10 cellular contexts compared by ENCODE assay signal in the genomic region with DNA sequence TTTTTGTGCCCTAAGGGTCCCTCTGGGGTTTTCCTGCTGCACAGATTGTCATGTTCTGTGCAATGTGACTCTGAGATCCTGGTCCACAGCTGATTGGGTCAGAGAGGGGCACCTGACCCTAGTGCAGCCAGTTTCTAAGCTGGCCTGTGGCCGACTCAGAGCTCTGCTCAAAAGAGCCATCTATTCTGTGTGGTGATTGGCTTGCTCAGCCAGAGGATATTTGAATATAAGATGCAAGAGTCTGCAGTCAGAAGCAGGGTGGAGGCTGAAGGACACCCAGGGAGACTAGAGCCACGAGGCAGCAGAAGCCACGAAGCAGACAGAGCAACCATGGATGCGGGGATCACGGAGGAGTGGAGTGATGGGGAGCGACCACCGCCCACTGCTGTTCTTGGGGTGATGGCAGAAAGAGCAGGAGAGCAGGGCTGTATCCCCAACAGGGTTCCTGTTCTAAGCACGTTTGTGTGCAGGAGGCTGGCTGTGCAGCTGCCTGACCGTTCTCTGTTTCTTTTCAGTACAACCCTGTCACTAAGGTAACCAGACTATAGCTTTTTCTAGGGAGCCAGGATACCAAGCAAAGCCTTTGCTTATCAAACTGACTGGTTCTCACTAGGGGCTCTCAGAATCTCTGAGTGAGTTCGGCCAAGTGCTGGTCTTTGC. TPM values are rescaled to one million over a fixed set of nuclear protein-coding genes. Genes with fewer than 3 reads are reported as not detected.
DNase-seq lines count a peak whose midpoint lies in the region; ATAC-seq and TF ChIP-seq lines count a peak whose summit lies in the region.
"Had no signal": no experiment of that assay in that cellular context is flagged by ENCODE, and none has a peak within 500 bp of the region (broad histone marks: within the 10 kb centered on the region; RNA-seq: fewer than 3 reads in every experiment).

No MANE protein-coding gene starts in this region.

- H3K9me2 ChIP-seq in neural cell (ENCODE audit: insufficient read depth, low read length): no peaks in the 10 kb centered on the region

- H3K36me3 Mint-ChIP-seq in activated CD8-positive, alpha-beta memory T cell treated with anti-CD3 and anti-CD28 coated beads, Interleukin-2, amount 10 ng/mL, durations not matched to agents 7 days and 5 days: no peaks in the 10 kb centered on the region

- H3F3A ChIP-seq in neural cell (ENCODE audit: insufficient read depth, low read length, poor library complexity, severe bottlenecking): peaks cover 8% of the 10 kb centered on the region

- no peak for ATAC-seq in activated CD8-positive, alpha-beta memory T cell treated with anti-CD3 and anti-CD28 coated beads, Interleukin-2, amount 10 ng/mL, durations not matched to agents 7 days and 5 days

- no peak overlapping the region for H3K4me3 Mint-ChIP-seq in activated CD8-positive, alpha-beta memory T cell treated with anti-CD3 and anti-CD28 coated beads, Interleukin-2, amount 10 ng/mL, durations not matched to agents 7 days and 5 days
- H3K4me3 Mint-ChIP-seq: B cell had no signal

- POLR2A ChIA-PET in GM10248 (lab: Yijun Ruan, JAX): interaction anchor here (1.1 kb wide), 1 partner anchor 19 kb away, joined by 5 read pairs; a partner anchor contains a TSS

- CTCF ChIA-PET in activated CD8-positive, alpha-beta memory T cell treated with anti-CD3 and anti-CD28 coated beads, Interleukin-2, amount 10 ng/mL, durations not matched to agents 7 days and 5 days (lab: Charles Lee): interaction anchor here (1.2 to 1.4 kb wide), 3 partner anchors 12 to 90 kb away, joined by 3 to 7 read pairs (median 4); no protein-coding TSS in a partner anchor
- CTCF ChIA-PET in GM10248 (lab: Yijun Ruan, JAX): interaction anchor here (0.9 to 1.7 kb wide), 6 partner anchors 13 to 189 kb away, joined by 3 to 4 read pairs (median 3); no protein-coding TSS in a partner anchor

- no peaks in the 10 kb centered on the region for H3K79me2 ChIP-seq in neural cell (replicated peaks; ENCODE audit: insufficient read depth, low read length)

- H3K9me3 Mint-ChIP-seq in activated CD8-positive, alpha-beta memory T cell treated with anti-CD3 and anti-CD28 coated beads, Interleukin-2, amount 10 ng/mL, durations not matched to agents 7 days and 5 days (ENCODE audit: low read depth): no peaks in the 10 kb centered on the region

- DNase-seq in activated CD8-positive, alpha-beta memory T cell treated with anti-CD3 and anti-CD28 coated beads for 24 hours: peak; percentile 40
- DNase-seq in activated CD8-positive, alpha-beta memory T cell treated with anti-CD3 and anti-CD28 coated beads, Interleukin-2, amount 10 ng/mL, durations not matched to agents 7 days and 5 days: no peak
- DNase-seq in NCI-H1417 (lab: John Stamatoyannopoulos, UW): peak; percentile 63 to 97 (median 88)
- DNase-seq in cerebellar cortex (ENCODE audit: low spot score): peak; percentile 96
- DNase-seq in SIG-M5 (lab: John Stamatoyannopoulos, UW): no peak
- no peak for DNase-seq in HuH-7.5 (ENCODE audit: low spot score)
- no peak for DNase-seq in GM10248 (ENCODE audit: extremely low spot score)
- DNase-seq: gastrocnemius medialis had no signal

- H3K4me2 ChIP-seq in neural cell (ENCODE audit: low read length): peak overlapping the region; percentile 37

- TF ChIP-seq EP300 in neural cell (conservative IDR thresholded peaks at IDR 0.05; ENCODE audit: poor library complexity, severe bottlenecking): peak; percentile 48

- no peak overlapping the region for H3K27ac Mint-ChIP-seq in activated CD8-positive, alpha-beta memory T cell treated with anti-CD3 and anti-CD28 coated beads, Interleukin-2, amount 10 ng/mL, durations not matched to agents 7 days and 5 days
- H3K27ac Mint-ChIP-seq: B cell had no signal

- peak overlapping the region; percentile 52 for H3K4me3 ChIP-seq in neural cell (ENCODE audit: low read length)
- H3K4me3 ChIP-seq: gastrocnemius medialis had no signal

- no peaks in the 10 kb centered on the region for H3K36me3 ChIP-seq in neural cell (ENCODE audit: insufficient read depth, low read length)
- H3K36me3 ChIP-seq: gastrocnemius medialis had no signal

- TF ChIP-seq CTCF in neural cell (IDR thresholded peaks at IDR 0.05; ENCODE audit: poor library complexity, severe bottlenecking) (no peak), GM10248 (IDR thresholded peaks at IDR 0.05; ENCODE audit: control extremely low read depth, extremely low read depth, low read depth, missing control alignments) (no peak)

- peaks cover 4% of the 10 kb centered on the region for H3K4me1 Mint-ChIP-seq in activated CD8-positive, alpha-beta memory T cell treated with anti-CD3 and anti-CD28 coated beads, Interleukin-2, amount 10 ng/mL, durations not matched to agents 7 days and 5 days
- H3K4me1 Mint-ChIP-seq: B cell had no signal

- TF ChIP-seq RAD21 in neural cell (conservative IDR thresholded peaks at IDR 0.05): peak; percentile 33

- H3K9me3 ChIP-seq in neural cell (ENCODE audit: low read length): no peaks in the 10 kb centered on the region
- H3K9me3 ChIP-seq: gastrocnemius medialis had no signal

- H3K9ac ChIP-seq in neural cell (ENCODE audit: low read length): peak overlapping the region; percentile 58

- peak overlapping the region; percentile 41 for H2AFZ ChIP-seq in neural cell (ENCODE audit: low read depth, low read length)

- H3K27me3 Mint-ChIP-seq in activated CD8-positive, alpha-beta memory T cell treated with anti-CD3 and anti-CD28 coated beads, Interleukin-2, amount 10 ng/mL, durations not matched to agents 7 days and 5 days: peaks cover 62% of the 10 kb centered on the region

- H3K27me3 ChIP-seq in neural cell (ENCODE audit: insufficient read depth, low read depth, low read length): no peaks in the 10 kb centered on the region
- H3K27me3 ChIP-seq: gastrocnemius medialis had no signal

- no peaks in the 10 kb centered on the region for H4K20me1 ChIP-seq in neural cell (ENCODE audit: insufficient read depth)

- peak overlapping the region; percentile 76 for H3K27ac ChIP-seq in neural cell (ENCODE audit: low read length)

TF ChIP-seq in neural cell, 6 proteins besides CTCF, POLR2A, EP300 and RAD21:
- TF ChIP-seq MXI1 (conservative IDR thresholded peaks at IDR 0.05; ENCODE audit: poor library complexity, severe bottlenecking) (peak; percentile 83), EZH2 (IDR thresholded peaks at IDR 0.05; ENCODE audit: borderline replicate concordance, insufficient read depth, low read length, poor library complexity, severe bottlenecking) (no peak), TAF1 (IDR thresholded peaks at IDR 0.05; ENCODE audit: low read depth) (no peak), SMC3 (conservative IDR thresholded peaks at IDR 0.05; ENCODE audit: poor library complexity) (peak; percentile 46), POLR2AphosphoS5 (IDR thresholded peaks at IDR 0.05) (peak; percentile 59)
- TF ChIP-seq, protein P1, sequence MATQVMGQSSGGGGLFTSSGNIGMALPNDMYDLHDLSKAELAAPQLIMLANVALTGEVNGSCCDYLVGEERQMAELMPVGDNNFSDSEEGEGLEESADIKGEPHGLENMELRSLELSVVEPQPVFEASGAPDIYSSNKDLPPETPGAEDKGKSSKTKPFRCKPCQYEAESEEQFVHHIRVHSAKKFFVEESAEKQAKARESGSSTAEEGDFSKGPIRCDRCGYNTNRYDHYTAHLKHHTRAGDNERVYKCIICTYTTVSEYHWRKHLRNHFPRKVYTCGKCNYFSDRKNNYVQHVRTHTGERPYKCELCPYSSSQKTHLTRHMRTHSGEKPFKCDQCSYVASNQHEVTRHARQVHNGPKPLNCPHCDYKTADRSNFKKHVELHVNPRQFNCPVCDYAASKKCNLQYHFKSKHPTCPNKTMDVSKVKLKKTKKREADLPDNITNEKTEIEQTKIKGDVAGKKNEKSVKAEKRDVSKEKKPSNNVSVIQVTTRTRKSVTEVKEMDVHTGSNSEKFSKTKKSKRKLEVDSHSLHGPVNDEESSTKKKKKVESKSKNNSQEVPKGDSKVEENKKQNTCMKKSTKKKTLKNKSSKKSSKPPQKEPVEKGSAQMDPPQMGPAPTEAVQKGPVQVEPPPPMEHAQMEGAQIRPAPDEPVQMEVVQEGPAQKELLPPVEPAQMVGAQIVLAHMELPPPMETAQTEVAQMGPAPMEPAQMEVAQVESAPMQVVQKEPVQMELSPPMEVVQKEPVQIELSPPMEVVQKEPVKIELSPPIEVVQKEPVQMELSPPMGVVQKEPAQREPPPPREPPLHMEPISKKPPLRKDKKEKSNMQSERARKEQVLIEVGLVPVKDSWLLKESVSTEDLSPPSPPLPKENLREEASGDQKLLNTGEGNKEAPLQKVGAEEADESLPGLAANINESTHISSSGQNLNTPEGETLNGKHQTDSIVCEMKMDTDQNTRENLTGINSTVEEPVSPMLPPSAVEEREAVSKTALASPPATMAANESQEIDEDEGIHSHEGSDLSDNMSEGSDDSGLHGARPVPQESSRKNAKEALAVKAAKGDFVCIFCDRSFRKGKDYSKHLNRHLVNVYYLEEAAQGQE (IDR thresholded peaks at IDR 0.05; ENCODE audit: borderline replicate concordance): no peak

RNA-seq across cellular contexts. Expression of a gene that starts 19.5 kb away (rescaled TPM):
- total RNA-seq in activated CD8-positive, alpha-beta memory T cell treated with anti-CD3 and anti-CD28 coated beads, Interleukin-2, amount 10 ng/mL, durations not matched to agents 7 days and 5 days: 10 to 100 TPM; 66.2 to 73.0 TPM
- polyA plus RNA-seq in neural cell: 229 and 289 TPM in 2 replicates
- 80.8 and 98.5 TPM in 2 replicates for polyA minus RNA-seq in neural cell

Comparison
In these comparisons a context has a peak if more than half of its experiments do, and no peak if none do; other contexts are left out.
1. DNase-seq: peak in activated CD8-positive, alpha-beta memory T cell treated with anti-CD3 and anti-CD28 coated beads for 24 hours (single experiment), NCI-H1417 (3 of 3) and cerebellar cortex (single experiment); none in activated CD8-positive, alpha-beta memory T cell treated with anti-CD3 and anti-CD28 coated beads, Interleukin-2, amount 10 ng/mL, durations not matched to agents 7 days and 5 days (single experiment), SIG-M5 (single experiment), HuH-7.5 (single experiment) and GM10248 (single experiment).